In genomic region chr12:13116971-13117370, GRCh38 we compare ENCODE assay signal across 20 cellular contexts. TPM values are rescaled to one million over a fixed set of nuclear protein-coding genes. Genes with fewer than 3 reads are reported as not detected.
"Had no signal": no experiment of that assay in that cellular context is flagged by ENCODE, and none has a peak within 500 bp of the region (broad histone marks: within the 10 kb centered on the region; RNA-seq: fewer than 3 reads in every experiment).

No MANE protein-coding gene starts in this region.

- H3K4me3 ChIP-seq: cardiac muscle cell, pancreas, upper lobe of left lung had no signal

- DNase-seq: activated CD4-positive, alpha-beta T cell treated with anti-CD3 and anti-CD28 coated beads for 1 hour; activated CD4-positive, alpha-beta T cell treated with anti-CD3 and anti-CD28 coated beads, Interleukin-2, amount 50 U/mL, for 48 hours; activated naive CD4-positive, alpha-beta T cell treated with anti-CD3 and anti-CD28 coated beads, Interleukin-2, amount 50 U/mL, for 16 hours; activated T-cell treated with anti-CD3 and anti-CD28 coated beads, Interleukin-2, amount 50 U/mL, for 1 hour; erythroblast; hippocampal formation; mesendoderm; pancreas; stimulated activated CD4-positive, alpha-beta T cell treated with anti-CD3 and anti-CD28 coated beads, Interleukin-2, amount 100 ng/mL, for 48 hours; stimulated activated naive CD4-positive, alpha-beta T cell treated with Interleukin-2 at 50 U/mL for 16 hours; substantia nigra; T-helper 1 cell; T1000; upper lobe of left lung had no signal

- H3K27me3 ChIP-seq: cardiac muscle cell, pancreas, upper lobe of left lung had no signal

- H3K27ac ChIP-seq: cardiac muscle cell, pancreas, upper lobe of left lung had no signal

- H3K9me3 ChIP-seq: pancreas, upper lobe of left lung had no signal

- FAIRE-seq: colon, keratinocyte, pancreas had no signal

- H3K4me1 ChIP-seq: pancreas had no signal

- ATAC-seq: pancreas, SK-N-SH treated with all-trans-retinoic acid at 6 μM for 48 hours had no signal

- H3K36me3 ChIP-seq: cardiac muscle cell, pancreas, upper lobe of left lung had no signal

RNA-seq across cellular contexts. Expression of gene GSG1, which starts 13.5 kb away (rescaled TPM):
- total RNA-seq: cardiac muscle cell, liver, neural crest cell, upper lobe of left lung had no signal
- polyA plus RNA-seq: liver had no signal
